2 cellular contexts compared by ENCODE assay signal in genomic region chr4:158823461-158823873, GRCh38.
A peak's percentile ranks its signal among the peaks of the same experiment; 100 is the strongest.
TF ChIP-seq lines count a peak whose summit lies in the region.

No MANE protein-coding gene starts in this region.

TF ChIP-seq in liver, 16 proteins besides CTCF, POLR2A, EP300 and RAD21:
- no peak for TF ChIP-seq ZBTB33 (IDR thresholded peaks at IDR 0.05)
- peak; percentile 26 to 27 for TF ChIP-seq RXRA (IDR thresholded peaks at IDR 0.05)
- TF ChIP-seq HNF4A (conservative IDR thresholded peaks at IDR 0.05): peak; percentile 2 to 5

TF ChIP-seq in HepG2, 621 proteins besides CTCF, POLR2A, EP300 and RAD21 (continued from another document):
- no peak for TF ChIP-seq CREBL2 (CRISPR knock-in tag; IDR thresholded peaks at IDR 0.05; ENCODE audit: borderline replicate concordance)
- no peak for TF ChIP-seq DZIP1 (CRISPR knock-in tag; IDR thresholded peaks at IDR 0.05)
- TF ChIP-seq ATF3 (CRISPR knock-in tag; IDR thresholded peaks at IDR 0.05): no peak
- no peak for TF ChIP-seq KAT8 (CRISPR knock-in tag; IDR thresholded peaks at IDR 0.05)
- no peak for TF ChIP-seq ZNF839 (CRISPR knock-in tag; IDR thresholded peaks at IDR 0.05; ENCODE audit: borderline replicate concordance)
- no peak for TF ChIP-seq HNF1B (CRISPR knock-in tag; IDR thresholded peaks at IDR 0.05)
- no peak for TF ChIP-seq PLSCR1 (CRISPR knock-in tag; IDR thresholded peaks at IDR 0.05; ENCODE audit: borderline replicate concordance)
- no peak for TF ChIP-seq NONO (IDR thresholded peaks at IDR 0.05)
- no peak for TF ChIP-seq NONO (CRISPR knock-in tag; conservative IDR thresholded peaks at IDR 0.05)
- TF ChIP-seq HINFP (CRISPR knock-in tag; IDR thresholded peaks at IDR 0.05; ENCODE audit: low read depth): no peak
- no peak for TF ChIP-seq SP4 (CRISPR knock-in tag; IDR thresholded peaks at IDR 0.05)
- no peak for TF ChIP-seq SMAD3 (CRISPR knock-in tag; IDR thresholded peaks at IDR 0.05)
- TF ChIP-seq ZNF292 (CRISPR knock-in tag; IDR thresholded peaks at IDR 0.05; ENCODE audit: borderline replicate concordance, low read depth): no peak
- TF ChIP-seq RXRB (CRISPR knock-in tag; IDR thresholded peaks at IDR 0.05; ENCODE audit: borderline replicate concordance): no peak
